8 cellular contexts compared by ENCODE assay signal in genomic region chr1:100265931-100266830, GRCh38. TPM values are rescaled to one million over a fixed set of nuclear protein-coding genes. Genes with fewer than 3 reads are reported as not detected.
A peak's percentile ranks its signal among the peaks of the same experiment; 100 is the strongest.
DNase-seq lines count a peak whose midpoint lies in the region; ATAC-seq and TF ChIP-seq lines count a peak whose summit lies in the region.

TSS of gene RTCA (plus strand) at chr1:100266216. CDS start at chr1:100266376, 160 bp downstream.

- peaks cover 10% of the 10 kb centered on the region for H3K4me1 Mint-ChIP-seq in WTC11

- POLR2A ChIA-PET in WTC11 (lab: Charles Lee) = interaction anchor here (0.8 to 3.2 kb wide), 6 partner anchors 13 to 296 kb away, joined by 3 to 34 read pairs (median 4); partner anchors contain the start of genes CDC14A and DBT

- in situ Hi-C loops in ACHN (cut with HindIII; ENCODE audit: low pct_ligation_motif_present, low pct_unique_long_range_greater_than_20kb, low sequenced_read_pairs) = no loop called here

- H3K27ac Mint-ChIP-seq in WTC11 = peak within 1 kb of the TSS; percentile 96

- TF ChIP-seq CTCF in WTC11 (IDR thresholded peaks at IDR 0.05) = no peak
- no peak for TF ChIP-seq CTCF in cardiac fibroblast (IDR thresholded peaks at IDR 0.05; ENCODE audit: low read depth, low read length)

- DNase-seq in ACHN (peak; percentile 94), NCI-H2227 treated with DMSO at 0.1 percent for 48 hours (lab: John Stamatoyannopoulos, UW) (peak; percentile 97), WTC11 (ENCODE audit: low spot score) (peak; percentile 96), cardiac fibroblast (ENCODE audit: low read depth in 2 of 2) (peak; percentile 96 to 97), iPS-NIHi7 (ENCODE audit: extremely low spot score) (peak; percentile 97), smooth muscle cell of the brain vasculature (ENCODE audit: low read depth, low spot score) (peak; percentile 90)

- ATAC-seq in GM18907 (IDR thresholded peaks at IDR 0.05; ENCODE audit: unreplicated experiment) (peak; percentile 96), HG03159 (IDR thresholded peaks at IDR 0.05; ENCODE audit: unreplicated experiment) (peak; percentile 97), WTC11 (peak; percentile 95)

- peaks cover 27% of the 10 kb centered on the region for H3K9me3 Mint-ChIP-seq in WTC11

- CTCF ChIA-PET in WTC11 (lab: Charles Lee) = interaction anchor here (0.6 to 2.5 kb wide), 5 partner anchors 16 to 193 kb away, joined by 4 to 21 read pairs (median 10); partner anchors contain the start of genes CDC14A and DBT

- peak within 1 kb of the TSS; percentile 95 to 98 for H3K4me3 ChIP-seq in cardiac fibroblast (replicated peaks in 1 of 2; ENCODE audit: low read depth in 2 of 2, low read length in 2 of 2)

- peak within 1 kb of the TSS; percentile 99 for H3K4me3 Mint-ChIP-seq in WTC11

- peaks cover 45% of the 10 kb centered on the region for H3K36me3 Mint-ChIP-seq in WTC11

- peaks cover 12% of the 10 kb centered on the region for H3K27me3 Mint-ChIP-seq in WTC11 (ENCODE audit: low read depth)

TF ChIP-seq in WTC11, 78 proteins besides CTCF, POLR2A, EP300 and RAD21 (continues in another document):
- no peak for TF ChIP-seq ZNF396 (CRISPR knock-in tag; IDR thresholded peaks at IDR 0.05; ENCODE audit: borderline replicate concordance)
- peak; percentile 91 for TF ChIP-seq SMAD3 (CRISPR knock-in tag; IDR thresholded peaks at IDR 0.05; ENCODE audit: borderline replicate concordance)
- no peak for TF ChIP-seq NFE2L1 (CRISPR knock-in tag; IDR thresholded peaks at IDR 0.05)
- 0 out of 2 replicates have a peak, but pooled peaks have one; percentile 64 for TF ChIP-seq FOXK1 (CRISPR knock-in tag; IDR thresholded peaks at IDR 0.05)
- no peak for TF ChIP-seq ZMAT4 (CRISPR knock-in tag; IDR thresholded peaks at IDR 0.05)
- peak; percentile 70 for TF ChIP-seq GABPB1 (CRISPR knock-in tag; IDR thresholded peaks at IDR 0.05)
- peak; percentile 51; the same call in 1 of the 2 replicates for TF ChIP-seq HMGXB4 (CRISPR knock-in tag; IDR thresholded peaks at IDR 0.05)
- peak; percentile 88; the same call in 1 of the 2 replicates for TF ChIP-seq ZNF232 (CRISPR knock-in tag; IDR thresholded peaks at IDR 0.05)
- no peak for TF ChIP-seq NR2C2 (CRISPR knock-in tag; IDR thresholded peaks at IDR 0.05)
- TF ChIP-seq CDX4 (CRISPR knock-in tag; IDR thresholded peaks at IDR 0.05; ENCODE audit: borderline replicate concordance) = no peak
- peak; percentile 29; the same call in 1 of the 2 replicates for TF ChIP-seq USF1 (CRISPR knock-in tag; IDR thresholded peaks at IDR 0.05)
- peak; percentile 75 for TF ChIP-seq MAX (CRISPR knock-in tag; IDR thresholded peaks at IDR 0.05)
- TF ChIP-seq ZNF281 (CRISPR knock-in tag; IDR thresholded peaks at IDR 0.05) = no peak
- TF ChIP-seq ARID4B (CRISPR knock-in tag; IDR thresholded peaks at IDR 0.05; ENCODE audit: borderline replicate concordance) = peak; percentile 88; the same call in 1 of the 2 replicates
- 0 out of 2 replicates have a peak, but pooled peaks have one; percentile 63 for TF ChIP-seq CREM (CRISPR knock-in tag; IDR thresholded peaks at IDR 0.05)
- 0 out of 2 replicates have a peak, but pooled peaks have one; percentile 76 for TF ChIP-seq CBFB (CRISPR knock-in tag; IDR thresholded peaks at IDR 0.05; ENCODE audit: low read depth)
- peak; percentile 82; the same call in 1 of the 2 replicates for TF ChIP-seq TP53 (CRISPR knock-in tag; IDR thresholded peaks at IDR 0.05)

RNA-seq across cellular contexts. Expression of gene RTCA, which starts in this region (rescaled TPM):
- total RNA-seq in WTC11 (2021) = 31.1 to 35.7 TPM (median 35.2 TPM) in 3 replicates

Comparison
In these comparisons a context has a peak if more than half of its experiments do, and no peak if none do; other contexts are left out.
1. Peak in every context shown above with its lines: DNase-seq, ATAC-seq and H3K4me3 ChIP-seq.